10 cellular contexts compared by ENCODE assay signal in genomic region chr2:9675369-9676351, GRCh38. TPM values are rescaled to one million over a fixed set of nuclear protein-coding genes. Genes with fewer than 3 reads are reported as not detected.
A peak's percentile ranks its signal among the peaks of the same experiment; 100 is the strongest.
DNase-seq lines count a peak whose midpoint lies in the region; ATAC-seq and TF ChIP-seq lines count a peak whose summit lies in the region.
"Had no signal": no experiment of that assay in that cellular context is flagged by ENCODE, and none has a peak within 500 bp of the region (broad histone marks: within the 10 kb centered on the region; RNA-seq: fewer than 3 reads in every experiment).

No MANE protein-coding gene starts in this region.

- no peak for DNase-seq in activated naive CD4-positive, alpha-beta T cell treated with anti-CD3 and anti-CD28 coated beads, Interleukin-2, amount 50 U/mL, for 72 hours (ENCODE audit: low spot score in 2 of 2)
- DNase-seq in hepatic stellate cell (ENCODE audit: low spot score) (peak; percentile 82), type B pancreatic cell (ENCODE audit: extremely low spot score, unreplicated experiment) (no peak), NCI-H2029 treated with DMSO at 0.1 percent for 48 hours (lab: John Stamatoyannopoulos, UW) (no peak), spleen (no peak)
- DNase-seq: activated CD4-positive, alpha-beta T cell treated with anti-CD3 and anti-CD28 coated beads, Interleukin-2, amount 50 U/mL, for 48 hours had no signal

- TF ChIP-seq CTCF in type B pancreatic cell (conservative IDR thresholded peaks at IDR 0.05) (no peak), spleen (IDR thresholded peaks at IDR 0.05 in 8 of 11, conservative IDR thresholded peaks at IDR 0.05 in 3 of 11) (no peak)

- H3K27me3 ChIP-seq in spleen (replicated peaks in 1 of 7) = no peaks in the 10 kb centered on the region

- no peak overlapping the region for H3K4me3 ChIP-seq in spleen

- H3K9me3 ChIP-seq in spleen = peaks cover 0 to 9% (median 0%) of the 10 kb centered on the region in 8 donors

- TF ChIP-seq POLR2A in spleen (IDR thresholded peaks at IDR 0.05) = no peak

- no peaks in the 10 kb centered on the region for H3K36me3 ChIP-seq in spleen

- H3K9me3 Mint-ChIP-seq in activated naive CD4-positive, alpha-beta T cell treated with anti-CD3 and anti-CD28 coated beads, Interleukin-2, amount 50 U/mL, for 24 hours = no peaks in the 10 kb centered on the region
- H3K9me3 Mint-ChIP-seq in activated naive CD4-positive, alpha-beta T cell treated with anti-CD3 and anti-CD28 coated beads, Interleukin-2, amount 50 U/mL, for 72 hours = peaks cover 0 to 7% of the 10 kb centered on the region in 2 donors
- H3K9me3 Mint-ChIP-seq in activated T-helper 17 cell treated with anti-CD3 and anti-CD28 coated beads, Interleukin-2, amount 50 U/mL, for 72 hours = no peaks in the 10 kb centered on the region
- H3K9me3 Mint-ChIP-seq in type B pancreatic cell = no peaks in the 10 kb centered on the region

- H3K27ac Mint-ChIP-seq in activated naive CD4-positive, alpha-beta T cell treated with anti-CD3 and anti-CD28 coated beads, Interleukin-2, amount 50 U/mL, for 24 hours = peak overlapping the region; percentile 5
- H3K27ac Mint-ChIP-seq in activated naive CD4-positive, alpha-beta T cell treated with anti-CD3 and anti-CD28 coated beads, Interleukin-2, amount 50 U/mL, for 72 hours = no peak overlapping the region
- no peak overlapping the region for H3K27ac Mint-ChIP-seq in activated T-helper 17 cell treated with anti-CD3 and anti-CD28 coated beads, Interleukin-2, amount 50 U/mL, for 72 hours
- H3K27ac Mint-ChIP-seq in type B pancreatic cell = peak overlapping the region; percentile 40

- no peaks in the 10 kb centered on the region for H3K36me3 Mint-ChIP-seq in activated naive CD4-positive, alpha-beta T cell treated with anti-CD3 and anti-CD28 coated beads, Interleukin-2, amount 50 U/mL, for 24 hours
- H3K36me3 Mint-ChIP-seq in activated naive CD4-positive, alpha-beta T cell treated with anti-CD3 and anti-CD28 coated beads, Interleukin-2, amount 50 U/mL, for 72 hours = no peaks in the 10 kb centered on the region
- H3K36me3 Mint-ChIP-seq in activated T-helper 17 cell treated with anti-CD3 and anti-CD28 coated beads, Interleukin-2, amount 50 U/mL, for 72 hours (ENCODE audit: low read depth) = no peaks in the 10 kb centered on the region
- H3K36me3 Mint-ChIP-seq in type B pancreatic cell = no peaks in the 10 kb centered on the region

- H3K27me3 Mint-ChIP-seq in activated naive CD4-positive, alpha-beta T cell treated with anti-CD3 and anti-CD28 coated beads, Interleukin-2, amount 50 U/mL, for 24 hours = no peaks in the 10 kb centered on the region
- H3K27me3 Mint-ChIP-seq in activated T-helper 17 cell treated with anti-CD3 and anti-CD28 coated beads, Interleukin-2, amount 50 U/mL, for 72 hours = no peaks in the 10 kb centered on the region
- H3K27me3 Mint-ChIP-seq in type B pancreatic cell = peaks cover 9% of the 10 kb centered on the region

- H3K4me1 ChIP-seq in spleen = peaks cover 0 to 5% (median 0%) of the 10 kb centered on the region in 6 donors

- H3K27ac ChIP-seq in spleen = no peak overlapping the region

- intact Hi-C loops in spleen (cut with DNase I; ENCODE audit: low total_unique reads) = no loop called here

- ATAC-seq in activated naive CD4-positive, alpha-beta T cell treated with anti-CD3 and anti-CD28 coated beads, Interleukin-2, amount 50 U/mL, for 72 hours = no peak
- peak; percentile 59 for ATAC-seq in activated T-helper 17 cell treated with anti-CD3 and anti-CD28 coated beads, Interleukin-2, amount 50 U/mL, for 72 hours (replicated peaks)
- no peak for ATAC-seq in HG02571 (IDR thresholded peaks at IDR 0.05; ENCODE audit: unreplicated experiment)
- ATAC-seq: left lobe of liver had no signal

- no peaks in the 10 kb centered on the region for H3K4me1 Mint-ChIP-seq in activated naive CD4-positive, alpha-beta T cell treated with anti-CD3 and anti-CD28 coated beads, Interleukin-2, amount 50 U/mL, for 24 hours
- peaks cover 10% of the 10 kb centered on the region for H3K4me1 Mint-ChIP-seq in activated T-helper 17 cell treated with anti-CD3 and anti-CD28 coated beads, Interleukin-2, amount 50 U/mL, for 72 hours
- peaks cover 12% of the 10 kb centered on the region for H3K4me1 Mint-ChIP-seq in type B pancreatic cell (ENCODE audit: unreplicated experiment)

- no peak overlapping the region for H3K4me3 Mint-ChIP-seq in activated naive CD4-positive, alpha-beta T cell treated with anti-CD3 and anti-CD28 coated beads, Interleukin-2, amount 50 U/mL, for 24 hours
- H3K4me3 Mint-ChIP-seq in activated T-helper 17 cell treated with anti-CD3 and anti-CD28 coated beads, Interleukin-2, amount 50 U/mL, for 72 hours = no peak overlapping the region
- peak overlapping the region; percentile 9 for H3K4me3 Mint-ChIP-seq in type B pancreatic cell

- 66 to 85% (median 72%) methylated on average over 13 to 14 of the region's 14 CpGs for WGBS in spleen, 5 donors

RNA-seq across cellular contexts. Expression of gene YWHAQ, which starts 44.9 kb away (rescaled TPM):
- total RNA-seq in activated naive CD4-positive, alpha-beta T cell treated with anti-CD3 and anti-CD28 coated beads, Interleukin-2, amount 50 U/mL, for 72 hours = 100 to 1,000 TPM; 225 to 256 TPM
- 100 to 1,000 TPM; 283 TPM for total RNA-seq in activated T-helper 17 cell treated with anti-CD3 and anti-CD28 coated beads, Interleukin-2, amount 50 U/mL, for 72 hours
- total RNA-seq in type B pancreatic cell (ENCODE audit: low replicate concordance) = 318 and 354 TPM in 2 replicates
- 100 to 1,000 TPM; 118 to 162 (median 136) TPM for total RNA-seq in spleen
- 100 to 1,000 TPM in 2 of 3 donors, 10 to 100 TPM in 1; 69.0 to 129 (median 124) TPM for polyA plus RNA-seq in spleen

Comparison
In these comparisons a context has a peak if more than half of its experiments do, and no peak if none do; other contexts are left out.
1. H3K27ac Mint-ChIP-seq: peak in activated naive CD4-positive, alpha-beta T cell treated with anti-CD3 and anti-CD28 coated beads, Interleukin-2, amount 50 U/mL, for 24 hours (single experiment) and type B pancreatic cell (single experiment); none in activated naive CD4-positive, alpha-beta T cell treated with anti-CD3 and anti-CD28 coated beads, Interleukin-2, amount 50 U/mL, for 72 hours (0 of 2) and activated T-helper 17 cell treated with anti-CD3 and anti-CD28 coated beads, Interleukin-2, amount 50 U/mL, for 72 hours (single experiment).